17 cellular contexts compared by ENCODE assay signal in the genomic region with DNA sequence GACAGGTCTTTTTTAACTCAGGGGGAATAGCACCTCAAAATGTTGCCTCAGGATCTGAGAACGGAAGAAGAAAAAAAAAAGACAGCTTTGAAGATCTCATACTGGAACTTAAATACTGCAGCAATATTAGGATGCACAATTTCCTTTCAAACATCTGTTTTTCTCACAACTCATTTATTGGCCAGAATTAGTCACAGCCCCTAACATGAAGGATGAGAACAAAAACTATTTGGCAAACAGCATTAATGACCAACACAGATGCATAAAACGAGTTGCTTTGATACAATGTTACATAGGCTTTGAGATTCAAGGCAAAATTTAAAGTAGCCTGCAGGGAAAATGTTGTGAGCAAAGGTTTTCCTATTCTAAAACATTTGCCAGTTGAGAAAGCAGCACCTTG. TPM values are rescaled to one million over a fixed set of nuclear protein-coding genes. Genes with fewer than 3 reads are reported as not detected.
A peak's percentile ranks its signal among the peaks of the same experiment; 100 is the strongest.
DNase-seq lines count a peak whose midpoint lies in the region; ATAC-seq and TF ChIP-seq lines count a peak whose summit lies in the region.
"Had no signal": no experiment of that assay in that cellular context is flagged by ENCODE, and none has a peak within 500 bp of the region (broad histone marks: within the 10 kb centered on the region; RNA-seq: fewer than 3 reads in every experiment).

No MANE protein-coding gene starts in this region.

- WGBS in tibial nerve, 2 donors = 26 to 33% methylated on average over 2 of the region's 2 CpGs

- CTCF ChIA-PET in CD4-positive, alpha-beta memory T cell (lab: Charles Lee; ENCODE audit: partially characterized antibody) = no interaction called here

- POLR2A ChIA-PET in CD4-positive, alpha-beta memory T cell (lab: Charles Lee; ENCODE audit: partially characterized antibody) = no interaction called here

- no peak overlapping the region for H3K4me3 ChIP-seq in CD4-positive, alpha-beta memory T cell (ENCODE audit: low read length in 2 of 2)
- no peak overlapping the region for H3K4me3 ChIP-seq in RWPE2 (ENCODE audit: severe bottlenecking)
- no peak overlapping the region for H3K4me3 ChIP-seq in epithelial cell of esophagus (ENCODE audit: low read length)
- H3K4me3 ChIP-seq in tibial nerve = no peak overlapping the region
- H3K4me3 ChIP-seq: HAP-1, psoas muscle had no signal

- H3K27me3 ChIP-seq in CD4-positive, alpha-beta memory T cell (ENCODE audit: insufficient read depth, low read length) = no peaks in the 10 kb centered on the region
- H3K27me3 ChIP-seq in RWPE2 (ENCODE audit: insufficient read depth, poor library complexity, severe bottlenecking) = no peaks in the 10 kb centered on the region
- H3K27me3 ChIP-seq in tibial nerve = no peaks in the 10 kb centered on the region

- H3K27ac Mint-ChIP-seq in CD4-positive, alpha-beta memory T cell = peak overlapping the region in 4 of 7 donors; percentile 19 to 80 (median 24)
- H3K27ac Mint-ChIP-seq: stimulated activated naive CD8-positive, alpha-beta T cell treated with anti-CD3 and anti-CD28 coated beads, Interleukin-15, Interleukin-2, amounts not matched to agents 100 ng/mL and 50 ng/mL, for 24 hours had no signal

- H3K9me3 ChIP-seq in CD4-positive, alpha-beta memory T cell (ENCODE audit: control insufficient read depth in 1 of 2, low read length in 2 of 2) = no peaks in the 10 kb centered on the region
- H3K9me3 ChIP-seq in RWPE2 (ENCODE audit: severe bottlenecking) (peaks cover 1% of the 10 kb centered on the region), tibial nerve (no peaks in the 10 kb centered on the region)
- H3K9me3 ChIP-seq: HAP-1, psoas muscle had no signal

- ATAC-seq in RWPE2 (ENCODE audit: low read depth) = no peak; the same call in 2 of the 3 replicates
- ATAC-seq in HG03469 (IDR thresholded peaks at IDR 0.05; ENCODE audit: unreplicated experiment) = no peak
- ATAC-seq in GM21423 (IDR thresholded peaks at IDR 0.05; ENCODE audit: unreplicated experiment) = no peak
- no peak for ATAC-seq in GM19023 (IDR thresholded peaks at IDR 0.05; ENCODE audit: unreplicated experiment)
- ATAC-seq: activated T-cell treated with anti-CD3 and anti-CD28 coated beads, Interleukin-2, amount 50 U/mL, for 4 hours had no signal

- intact Hi-C loops in CD4-positive, alpha-beta memory T cell (cut with micrococcal nuclease) = no loop called here

- TF ChIP-seq CTCF in RWPE2 (IDR thresholded peaks at IDR 0.05; ENCODE audit: poor library complexity, severe bottlenecking) = no peak
- no peak for TF ChIP-seq CTCF in epithelial cell of esophagus (IDR thresholded peaks at IDR 0.05; ENCODE audit: insufficient read depth, low read depth, low read length, missing control alignments)
- TF ChIP-seq CTCF in tibial nerve (IDR thresholded peaks at IDR 0.05) = no peak

- TF ChIP-seq POLR2A in tibial nerve (IDR thresholded peaks at IDR 0.05) = no peak

- TF ChIP-seq EP300 in tibial nerve (IDR thresholded peaks at IDR 0.05) = no peak

- H3K9me3 Mint-ChIP-seq in CD4-positive, alpha-beta memory T cell = peaks cover 0 to 1% (median 0%) of the 10 kb centered on the region in 8 donors
- H3K9me3 Mint-ChIP-seq: activated T-cell treated with anti-CD3 and anti-CD28 coated beads, Interleukin-2, amount 50 U/mL, for 4 hours; stimulated activated naive CD8-positive, alpha-beta T cell treated with anti-CD3 and anti-CD28 coated beads, Interleukin-15, Interleukin-2, amounts not matched to agents 100 ng/mL and 50 ng/mL, for 24 hours had no signal

- DNase-seq in CD4-positive, alpha-beta memory T cell = no peak
- DNase-seq in RWPE2 (ENCODE audit: low spot score) (no peak), epithelial cell of esophagus (ENCODE audit: low read depth) (peak; percentile 22), myocyte (ENCODE audit: low read depth) (peak; percentile 40), tibial nerve (ENCODE audit: low spot score in 2 of 2) (no peak)
- DNase-seq: activated T-cell treated with anti-CD3 and anti-CD28 coated beads, Interleukin-2, amount 50 U/mL, for 4 hours; NCI-H1105; NCI-H524 treated with DMSO at 0.1 percent for 48 hours; psoas muscle; SHP77; stimulated activated CD4-positive, alpha-beta T cell treated with anti-CD3 and anti-CD28 coated beads, Interleukin-4, amount 100 ng/mL, for 4 hours; WERI-Rb-1 had no signal

- H3K27me3 Mint-ChIP-seq in CD4-positive, alpha-beta memory T cell = no peaks in the 10 kb centered on the region
- H3K27me3 Mint-ChIP-seq: stimulated activated naive CD8-positive, alpha-beta T cell treated with anti-CD3 and anti-CD28 coated beads, Interleukin-15, Interleukin-2, amounts not matched to agents 100 ng/mL and 50 ng/mL, for 24 hours had no signal

- peaks cover 18 to 42% (median 28%) of the 10 kb centered on the region in 4 donors for H3K4me1 Mint-ChIP-seq in CD4-positive, alpha-beta memory T cell

- H3K4me1 ChIP-seq in CD4-positive, alpha-beta memory T cell (ENCODE audit: insufficient read depth, low read length) = peaks cover 5% of the 10 kb centered on the region
- H3K4me1 ChIP-seq in RWPE2 (ENCODE audit: insufficient read depth, poor library complexity, severe bottlenecking) (peaks cover 48% of the 10 kb centered on the region), tibial nerve (peaks cover 0 to 69% (median 27%) of the 10 kb centered on the region in 4 donors)

- peaks cover 9 to 18% of the 10 kb centered on the region in 2 donors for H3K36me3 Mint-ChIP-seq in CD4-positive, alpha-beta memory T cell

- peak overlapping the region in 1 of 8 donors; percentile 42 for H3K4me3 Mint-ChIP-seq in CD4-positive, alpha-beta memory T cell
- H3K4me3 Mint-ChIP-seq: activated T-cell treated with anti-CD3 and anti-CD28 coated beads, Interleukin-2, amount 50 U/mL, for 4 hours; stimulated activated naive CD8-positive, alpha-beta T cell treated with anti-CD3 and anti-CD28 coated beads, Interleukin-15, Interleukin-2, amounts not matched to agents 100 ng/mL and 50 ng/mL, for 24 hours had no signal

- no peaks in the 10 kb centered on the region for H3K36me3 ChIP-seq in CD4-positive, alpha-beta memory T cell (ENCODE audit: insufficient read depth, low read length)
- no peaks in the 10 kb centered on the region for H3K36me3 ChIP-seq in RWPE2 (ENCODE audit: low read depth)
- H3K36me3 ChIP-seq in tibial nerve = no peaks in the 10 kb centered on the region
- H3K36me3 ChIP-seq: HAP-1, WERI-Rb-1 had no signal

- H3K27ac ChIP-seq in CD4-positive, alpha-beta memory T cell (ENCODE audit: low read depth, low read length) = no peak overlapping the region
- H3K27ac ChIP-seq in RWPE2 (ENCODE audit: poor library complexity, severe bottlenecking) = peak overlapping the region; percentile 48
- peak overlapping the region in 2 of 4 donors; percentile 33 to 65 for H3K27ac ChIP-seq in tibial nerve
- H3K27ac ChIP-seq: psoas muscle, WERI-Rb-1 had no signal

RNA-seq across cellular contexts. Expression of a gene that starts 36.5 kb away (rescaled TPM):
- total RNA-seq in CD4-positive, alpha-beta memory T cell = 100 to 1,000 TPM; 113 to 115 TPM
- 10 to 100 TPM; 22.8 to 55.6 TPM for polyA plus RNA-seq in CD4-positive, alpha-beta memory T cell
- total RNA-seq in myocyte (145 and 181 TPM in 2 replicates), tibial nerve (100 to 1,000 TPM; 100 to 156 (median 131) TPM)
- 19.1 TPM for polyA plus RNA-seq in myocyte (2012)

Comparison
In these comparisons a context has a peak if more than half of its experiments do, and no peak if none do; other contexts are left out.
1. DNase-seq: peak in epithelial cell of esophagus (single experiment) and myocyte (single experiment); none in CD4-positive, alpha-beta memory T cell (0 of 5), RWPE2 (single experiment) and tibial nerve (0 of 2).